ENCODE assay signal across 7 cellular contexts in genomic region chr9:87148391-87149237, GRCh38.
DNase-seq lines count a peak whose midpoint lies in the region; ATAC-seq and TF ChIP-seq lines count a peak whose summit lies in the region.

No MANE protein-coding gene starts in this region.

- peak overlapping the region; percentile 21 for H3K4me3 ChIP-seq in HFF-Myc (replicated peaks; ENCODE audit: low read depth, low read length)
- H3K4me3 ChIP-seq in fibroblast of lung (replicated peaks in 1 of 4; ENCODE audit: control extremely low read depth in 1 of 4, insufficient read depth in 1 of 4, low read depth in 3 of 4, low read length in 4 of 4): peak overlapping the region; percentile 12 to 51 (median 24)
- no peak overlapping the region for H3K4me3 ChIP-seq in mucosa of descending colon
- H3K4me3 ChIP-seq in upper lobe of right lung: peak overlapping the region; percentile 43

- H3K79me2 ChIP-seq in fibroblast of lung (ENCODE audit: control insufficient read depth, insufficient read depth, low read length): no peaks in the 10 kb centered on the region

- intact Hi-C loops in mucosa of descending colon (cut with DNase I, micrococcal nuclease): no loop called here
- intact Hi-C loops in upper lobe of right lung (cut with DNase I): no loop called here

- H3K27ac ChIP-seq in fibroblast of lung (ENCODE audit: insufficient read depth, low read length): peak overlapping the region; percentile 88
- H3K27ac ChIP-seq in upper lobe of right lung: peak overlapping the region; percentile 84

- H3K4me2 ChIP-seq in fibroblast of lung (ENCODE audit: extremely low read depth, insufficient read depth, low read length): peak overlapping the region; percentile 9

- H3K27me3 ChIP-seq in fibroblast of lung (ENCODE audit: control insufficient read depth, insufficient read depth, low read length) (no peaks in the 10 kb centered on the region), upper lobe of right lung (peaks cover 4% of the 10 kb centered on the region)

- ATAC-seq in mucosa of descending colon (peak; percentile 74), upper lobe of right lung (peak; percentile 93)

- peak; percentile 37 for DNase-seq in HFF-Myc (ENCODE audit: extremely low read depth, low read depth)
- peak; percentile 54 for DNase-seq in SW480 (ENCODE audit: low spot score)
- peak; percentile 72 to 80 for DNase-seq in fibroblast of lung (ENCODE audit: low read depth in 2 of 2)
- peak; percentile 46 to 66 (median 61) for DNase-seq in mucosa of descending colon
- DNase-seq in upper lobe of right lung: peak; percentile 84
- DNase-seq in stimulated activated CD4-positive, alpha-beta T cell treated with anti-CD3 and anti-CD28 coated beads, Interleukin-2, amount 100 ng/mL, for 48 hours: no peak
- no peak for DNase-seq in GM13976 (ENCODE audit: low spot score)

- in situ Hi-C loops in GM13976 (cut with MboI; ENCODE audit: low sequenced_read_pairs, unreplicated experiment): no loop called here

- H3K9ac ChIP-seq in fibroblast of lung (ENCODE audit: insufficient read depth, low read length): peak overlapping the region; percentile 79

- peak overlapping the region; percentile 62 for H2AFZ ChIP-seq in fibroblast of lung (ENCODE audit: low read length)

- no peaks in the 10 kb centered on the region for H3K36me3 ChIP-seq in fibroblast of lung (ENCODE audit: control insufficient read depth, insufficient read depth, low read length)
- no peaks in the 10 kb centered on the region for H3K36me3 ChIP-seq in mucosa of descending colon (ENCODE audit: low read depth)
- H3K36me3 ChIP-seq in upper lobe of right lung: no peaks in the 10 kb centered on the region

- H3K4me1 ChIP-seq in fibroblast of lung (ENCODE audit: control insufficient read depth, extremely low read depth, insufficient read depth, low read length) (peaks cover 5% of the 10 kb centered on the region), mucosa of descending colon (ENCODE audit: low read depth) (no peaks in the 10 kb centered on the region), upper lobe of right lung (peaks cover 15% of the 10 kb centered on the region)

- no peaks in the 10 kb centered on the region for H3K9me3 ChIP-seq in fibroblast of lung (ENCODE audit: control insufficient read depth, insufficient read depth, low read depth, low read length)
- no peaks in the 10 kb centered on the region for H3K9me3 ChIP-seq in mucosa of descending colon
- H3K9me3 ChIP-seq in upper lobe of right lung: no peaks in the 10 kb centered on the region

- no peak for TF ChIP-seq CTCF in HFF-Myc (IDR thresholded peaks at IDR 0.05; ENCODE audit: low read depth, low read length, missing control alignments)
- TF ChIP-seq CTCF in fibroblast of lung (conservative IDR thresholded peaks at IDR 0.05 in 1 of 2, IDR thresholded peaks at IDR 0.05 in 1 of 2; ENCODE audit: low read depth in 1 of 2, low read length in 2 of 2): no peak
- TF ChIP-seq CTCF in mucosa of descending colon (IDR thresholded peaks at IDR 0.05): no peak
- peak; percentile 21 for TF ChIP-seq CTCF in upper lobe of right lung (IDR thresholded peaks at IDR 0.05)
- TF ChIP-seq CTCF in GM13976 (IDR thresholded peaks at IDR 0.05; ENCODE audit: borderline replicate concordance, control extremely low read depth, extremely low read depth, insufficient read depth, missing control alignments): no peak

- H4K20me1 ChIP-seq in fibroblast of lung (ENCODE audit: control insufficient read depth, extremely low read depth, insufficient read depth, low read length): no peaks in the 10 kb centered on the region

Comparison
In these comparisons a context has a peak if more than half of its experiments do, and no peak if none do; other contexts are left out.
1. DNase-seq: peak in HFF-Myc (single experiment), SW480 (single experiment), fibroblast of lung (2 of 2), mucosa of descending colon (3 of 3) and upper lobe of right lung (single experiment); none in stimulated activated CD4-positive, alpha-beta T cell treated with anti-CD3 and anti-CD28 coated beads, Interleukin-2, amount 100 ng/mL, for 48 hours (0 of 2) and GM13976 (single experiment).